ENCODE assay signal across 31 cellular contexts in the genomic region with DNA sequence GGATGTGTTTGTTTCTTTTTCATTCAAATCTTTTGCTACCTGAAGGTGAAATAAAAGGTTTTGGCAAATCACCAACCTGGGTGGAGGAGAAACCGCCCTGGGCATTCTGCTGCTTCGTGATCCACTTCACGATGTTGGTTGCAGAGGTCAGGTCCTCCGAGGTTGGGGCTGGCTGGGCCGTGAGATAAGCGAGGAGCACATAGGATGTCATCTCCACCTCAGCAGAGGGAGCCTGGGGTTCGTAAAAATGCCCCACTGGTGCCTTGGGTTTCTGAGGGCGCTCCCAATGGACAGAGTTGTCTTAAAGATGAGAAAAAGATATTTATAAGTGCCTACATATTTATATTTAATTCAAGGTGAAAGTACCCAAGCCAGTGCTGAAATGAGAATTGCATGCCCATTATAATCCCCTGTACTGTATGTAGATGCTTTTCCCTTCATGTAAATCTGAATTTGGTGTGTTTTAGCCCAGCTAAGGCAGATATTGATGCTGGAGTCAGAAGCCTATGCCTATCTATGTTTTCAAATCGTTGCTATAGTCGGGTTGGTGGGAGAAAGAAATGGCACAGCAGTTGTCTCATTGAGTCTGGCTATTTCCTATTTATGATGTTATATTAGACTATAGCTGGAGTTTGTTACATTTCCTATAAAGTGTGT. TPM values are rescaled to one million over a fixed set of nuclear protein-coding genes. Genes with fewer than 3 reads are reported as not detected.
"Had no signal": no experiment of that assay in that cellular context is flagged by ENCODE, and none has a peak within 500 bp of the region (broad histone marks: within the 10 kb centered on the region; RNA-seq: fewer than 3 reads in every experiment).

No MANE protein-coding gene starts in this region.

- H3K4me1 ChIP-seq: ascending aorta had no signal

- H3K27ac ChIP-seq: ascending aorta, cardiac muscle cell had no signal

- DNase-seq: activated B cell treated with CpG ODN at 0.5 μM for 24 hours; activated CD4-positive, alpha-beta memory T cell treated with anti-CD3 and anti-CD28 coated beads, Interleukin-2, amount 10 ng/mL, durations not matched to agents 7 days and 5 days; activated CD4-positive, alpha-beta T cell treated with anti-CD3 and anti-CD28 coated beads for 4 hours; activated CD4-positive, alpha-beta T cell treated with anti-CD3 and anti-CD28 coated beads, Interleukin-2, amount 10 ng/mL, durations not matched to agents 24 days and 14 days; activated CD4-positive, alpha-beta T cell treated with anti-CD3 and anti-CD28 coated beads, Interleukin-2, amount 50 U/mL, for 1 hour; activated CD4-positive, alpha-beta T cell treated with anti-CD3 and anti-CD28 coated beads, Interleukin-2, amount 50 U/mL, for 48 hours; activated CD4-positive, CD25-positive, alpha-beta regulatory T cell treated with anti-CD3 and anti-CD28 coated beads, Interleukin-2, amount 50 U/mL, for 72 hours; activated CD8-positive, alpha-beta memory T cell treated with anti-CD3 and anti-CD28 coated beads for 24 hours; activated CD8-positive, alpha-beta memory T cell treated with anti-CD3 and anti-CD28 coated beads, Interleukin-2, amount 10 ng/mL, durations not matched to agents 7 days and 5 days; activated CD8-positive, alpha-beta memory T cell treated with anti-CD3 and anti-CD28 coated beads, Interleukin-2, amount 50 U/mL, for 48 hours; activated CD8-positive, alpha-beta T cell treated with anti-CD3 and anti-CD28 coated beads, Interleukin-2, amount 10 ng/mL, durations not matched to agents 7 days and 5 days; activated effector memory CD4-positive, alpha-beta T cell treated with Interleukin-2 at 50 U/mL for 16 hours; activated gamma-delta T cell; activated naive CD4-positive, alpha-beta T cell treated with anti-CD3 and anti-CD28 coated beads, Interleukin-2, amount 10 ng/mL, durations not matched to agents 7 days and 5 days; activated naive CD4-positive, alpha-beta T cell treated with Interleukin-2 at 50 U/mL for 16 hours; activated naive CD8-positive, alpha-beta T cell treated with anti-CD3 and anti-CD28 coated beads, Interleukin-2, amount 10 ng/mL, durations not matched to agents 7 days and 5 days; activated naive CD8-positive, alpha-beta T cell treated with anti-CD3 and anti-CD28 coated beads, Interleukin-2, amount 50 U/mL, for 24 hours; activated T-cell treated with anti-CD3 and anti-CD28 coated beads, Interleukin-2, amount 50 U/mL, for 24 hours; activated T-cell treated with anti-CD3 and anti-CD28 coated beads, Interleukin-2, amount 50 U/mL, for 48 hours; amygdala; anterior cingulate cortex; caudate nucleus; cerebellar nuclear complex; T-helper 1 cell; T-helper 2 cell; T-helper 9 cell had no signal

- H3K36me3 ChIP-seq: cardiac muscle cell had no signal

- FAIRE-seq: bronchial epithelial cell, TTC549 had no signal

- ATAC-seq: activated CD8-positive, alpha-beta memory T cell treated with anti-CD3 and anti-CD28 coated beads, Interleukin-2, amount 10 ng/mL, durations not matched to agents 7 days and 5 days; activated CD8-positive, alpha-beta T cell treated with anti-CD3 and anti-CD28 coated beads, Interleukin-2, amount 10 ng/mL, durations not matched to agents 7 days and 5 days; activated naive CD8-positive, alpha-beta T cell treated with anti-CD3 and anti-CD28 coated beads, Interleukin-2, amount 50 U/mL, for 24 hours had no signal

- H3K4me3 ChIP-seq: ascending aorta, cardiac muscle cell had no signal

- H3K9me3 ChIP-seq: ascending aorta had no signal

- H3K27me3 ChIP-seq: ascending aorta, cardiac muscle cell had no signal

RNA-seq across cellular contexts. Expression of gene A2M, which starts 41.1 kb away (rescaled TPM):
- total RNA-seq: activated B cell treated with CpG ODN at 0.5 μM for 24 hours; activated CD4-positive, alpha-beta memory T cell treated with anti-CD3 and anti-CD28 coated beads, Interleukin-2, amount 10 ng/mL, durations not matched to agents 7 days and 5 days; activated CD4-positive, alpha-beta T cell treated with anti-CD3 and anti-CD28 coated beads, Interleukin-2, amount 10 ng/mL, durations not matched to agents 24 days and 14 days; activated CD8-positive, alpha-beta T cell treated with anti-CD3 and anti-CD28 coated beads, Interleukin-2, amount 10 ng/mL, durations not matched to agents 7 days and 5 days; activated T-helper 2 cell treated with anti-CD3 and anti-CD28 coated beads, Interferon-gamma antibody, Interleukin-2, Interleukin-4, amounts not matched to agents 10 μg/mL and 5 μg/mL and 100 μg/mL, durations not matched to agents 14 hours and 24 hours and 36 hours had no signal
